Comparison of ENCODE assay signal across 11 cellular contexts in genomic region chr15:75008249-75009017, GRCh38.
DNase-seq lines count a peak whose midpoint lies in the region; ATAC-seq lines count a peak whose summit lies in the region.
"Had no signal": no experiment of that assay in that cellular context is flagged by ENCODE, and none has a peak within 500 bp of the region (broad histone marks: within the 10 kb centered on the region; RNA-seq: fewer than 3 reads in every experiment).

No MANE protein-coding gene starts in this region.

- no peak overlapping the region for H3K4me3 Mint-ChIP-seq in effector memory CD8-positive, alpha-beta T cell

- no peaks in the 10 kb centered on the region for H3K9me3 ChIP-seq in mucosa of rectum (ENCODE audit: control insufficient read depth in 2 of 2, low read length in 2 of 2)
- H3K9me3 ChIP-seq: body of pancreas, mucosa of descending colon, thoracic aorta had no signal

- ATAC-seq in GM18907 (IDR thresholded peaks at IDR 0.05; ENCODE audit: unreplicated experiment) (peak; percentile 42), HG02571 (IDR thresholded peaks at IDR 0.05; ENCODE audit: unreplicated experiment) (peak; percentile 25), HG03565 (IDR thresholded peaks at IDR 0.05; ENCODE audit: unreplicated experiment) (peak; percentile 16)
- ATAC-seq in effector memory CD8-positive, alpha-beta T cell (replicated peaks) = no peak
- ATAC-seq: body of pancreas had no signal

- H3K4me1 ChIP-seq in mucosa of rectum (ENCODE audit: control insufficient read depth in 2 of 2, insufficient read depth in 2 of 2, low read length in 2 of 2) = no peaks in the 10 kb centered on the region

- peak overlapping the region; percentile 29 to 43 for H3K27ac ChIP-seq in mucosa of rectum (ENCODE audit: low read depth in 2 of 2, low read length in 2 of 2)
- H3K27ac ChIP-seq: body of pancreas, thoracic aorta had no signal

- H3K27me3 Mint-ChIP-seq in effector memory CD8-positive, alpha-beta T cell = peaks cover 23 to 29% of the 10 kb centered on the region in 2 donors

- no peak overlapping the region for H3K9ac ChIP-seq in mucosa of rectum (ENCODE audit: low read depth in 1 of 2, low read length in 2 of 2)

- no peaks in the 10 kb centered on the region for H3K4me1 Mint-ChIP-seq in effector memory CD8-positive, alpha-beta T cell (ENCODE audit: low read depth in 2 of 2)

- peak overlapping the region in 1 of 2 donors; percentile 20 for H3K4me3 ChIP-seq in mucosa of rectum (ENCODE audit: low read length in 2 of 2)
- H3K4me3 ChIP-seq: body of pancreas, mucosa of descending colon, thoracic aorta had no signal

- H3K36me3 ChIP-seq in mucosa of rectum (ENCODE audit: control insufficient read depth in 2 of 2, insufficient read depth in 2 of 2, low read length in 2 of 2) = no peaks in the 10 kb centered on the region
- H3K36me3 ChIP-seq: thoracic aorta had no signal

- H3K9me3 Mint-ChIP-seq in effector memory CD8-positive, alpha-beta T cell = no peaks in the 10 kb centered on the region

- H3K36me3 Mint-ChIP-seq in effector memory CD8-positive, alpha-beta T cell (ENCODE audit: insufficient read depth) = no peaks in the 10 kb centered on the region

- DNase-seq in iPS-NIHi7 (ENCODE audit: extremely low spot score) (no peak), NCI-H82 (lab: John Stamatoyannopoulos, UW) (no peak), activated gamma-delta T cell (lab: John Stamatoyannopoulos, UW) (no peak)
- DNase-seq in effector memory CD8-positive, alpha-beta T cell = no peak
- DNase-seq: body of pancreas, mucosa of descending colon had no signal

- H3K27ac Mint-ChIP-seq in effector memory CD8-positive, alpha-beta T cell = no peak overlapping the region

- no peaks in the 10 kb centered on the region for H3K27me3 ChIP-seq in mucosa of rectum (ENCODE audit: control insufficient read depth in 2 of 2, insufficient read depth in 2 of 2, low read length in 2 of 2)
- H3K27me3 ChIP-seq: body of pancreas had no signal
